27 cellular contexts compared by ENCODE assay signal in the genomic region with DNA sequence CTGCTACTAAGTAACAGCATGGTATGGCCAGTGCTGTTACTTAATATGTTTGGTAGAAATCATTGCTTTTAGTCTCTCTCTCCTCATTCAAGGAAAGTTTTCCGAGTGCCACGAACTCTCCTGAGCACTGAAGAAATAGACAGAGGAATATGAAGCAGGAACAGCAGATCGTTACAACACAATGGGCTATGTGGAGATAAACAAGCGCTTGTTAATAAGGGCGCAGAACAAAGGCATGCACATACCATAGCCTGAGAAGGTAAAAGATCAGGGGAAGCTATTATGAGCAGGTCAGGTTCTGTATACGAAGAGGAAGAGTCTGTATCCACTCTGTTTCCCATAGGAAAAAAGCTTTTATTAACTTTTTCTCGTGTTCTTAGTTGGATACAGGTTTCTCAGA.
DNase-seq lines count a peak whose midpoint lies in the region; ATAC-seq and TF ChIP-seq lines count a peak whose summit lies in the region.
"Had no signal": no experiment of that assay in that cellular context is flagged by ENCODE, and none has a peak within 500 bp of the region (broad histone marks: within the 10 kb centered on the region; RNA-seq: fewer than 3 reads in every experiment).

No MANE protein-coding gene starts in this region.

- H2BK5ac ChIP-seq in trophoblast cell (ENCODE audit: low read depth, low read length, poor library complexity) = no peak overlapping the region

- H3K4me1 ChIP-seq in trophoblast cell (ENCODE audit: control insufficient read depth in 1 of 2, insufficient read depth in 2 of 2, low read length in 2 of 2) = peaks cover 0 to 1% of the 10 kb centered on the region in 2 experiments
- H3K4me1 ChIP-seq in mucosa of descending colon (ENCODE audit: low read depth) = no peaks in the 10 kb centered on the region
- H3K4me1 ChIP-seq: A549, Caco-2 had no signal

- no peak overlapping the region for H4K12ac ChIP-seq in trophoblast cell (ENCODE audit: low read depth, low read length)

- no peak for TF ChIP-seq CTCF in mucosa of descending colon (IDR thresholded peaks at IDR 0.05)

- no peak overlapping the region for H3K4ac ChIP-seq in trophoblast cell (ENCODE audit: low read depth, low read length)

- no peaks in the 10 kb centered on the region for H3K9me3 ChIP-seq in trophoblast cell (ENCODE audit: insufficient read depth, low read depth, low read length)
- no peaks in the 10 kb centered on the region for H3K9me3 ChIP-seq in mucosa of descending colon
- H3K9me3 ChIP-seq: A549, BE2C, BLaER1, Caco-2 had no signal

- H2BK12ac ChIP-seq in trophoblast cell (ENCODE audit: low read length) = no peak overlapping the region

- no peak overlapping the region for H2AFZ ChIP-seq in trophoblast cell (ENCODE audit: insufficient read depth, low read length, poor library complexity)

- no peak overlapping the region for H3K27ac ChIP-seq in trophoblast cell (ENCODE audit: low read depth, low read length)
- H3K27ac ChIP-seq: 22Rv1; A549; BLaER1; BLaER1 treated with 17β-estradiol and CSF1 and Interleukin-3, amounts not matched to agents 10 nM and 100 nM; C4-2B had no signal

- no peaks in the 10 kb centered on the region for H3K27me3 ChIP-seq in trophoblast cell (ENCODE audit: insufficient read depth, low read length)
- H3K27me3 ChIP-seq: BE2C; BLaER1; BLaER1 treated with 17β-estradiol and CSF1 and Interleukin-3, amounts not matched to agents 10 nM and 100 nM had no signal

- DNase-seq in trophoblast cell (peak; percentile 63 to 86), mucosa of descending colon (no peak)
- DNase-seq: 8988T; ACHN; AML-193; BE2C; C1 segment of cervical spinal cord; Caco-2; Calu3; CD4-positive, alpha-beta memory T cell; CD4-positive, alpha-beta T cell; CD4-positive, CD25-positive, alpha-beta regulatory T cell; CD8-positive, alpha-beta memory T cell; CD8-positive, alpha-beta T cell; COR-L47; DMS 273 treated with DMSO at 0.1 percent for 48 hours; DMS153; DMS53; DMS79; DMS79 treated with DMSO at 0.1 percent for 48 hours; DND-41; EL had no signal

- no peak overlapping the region for H3K23ac ChIP-seq in trophoblast cell (ENCODE audit: low read length)

- H3K14ac ChIP-seq in trophoblast cell (ENCODE audit: low read length) = no peak overlapping the region

- H3K79me1 ChIP-seq in trophoblast cell (ENCODE audit: low read length) = no peaks in the 10 kb centered on the region

- no peak overlapping the region for H4K91ac ChIP-seq in trophoblast cell (ENCODE audit: low read depth, low read length)

- no CpG with 5 or more reads among the region's 7 CpGs for WGBS in trophoblast cell (ENCODE audit: extremely low coverage, insufficient coverage, insufficient read length)

- H3K9ac ChIP-seq in trophoblast cell (ENCODE audit: low read length) = no peak overlapping the region
- H3K9ac ChIP-seq: BLaER1; BLaER1 treated with 17β-estradiol and CSF1 and Interleukin-3, amounts not matched to agents 10 nM and 100 nM had no signal

- H2BK120ac ChIP-seq in trophoblast cell (ENCODE audit: insufficient read depth, low read length, poor library complexity) = no peak overlapping the region

- H3K4me3 ChIP-seq in trophoblast cell (ENCODE audit: low read depth, low read length) (no peak overlapping the region), mucosa of descending colon (no peak overlapping the region)
- H3K4me3 ChIP-seq: A549; BLaER1; BLaER1 treated with 17β-estradiol and CSF1 and Interleukin-3, amounts not matched to agents 10 nM and 100 nM had no signal

- H3K36me3 ChIP-seq in trophoblast cell (ENCODE audit: control insufficient read depth in 1 of 2, insufficient read depth in 2 of 2, low read length in 2 of 2) (no peaks in the 10 kb centered on the region), mucosa of descending colon (ENCODE audit: low read depth) (no peaks in the 10 kb centered on the region)
- H3K36me3 ChIP-seq: BE2C; BLaER1; BLaER1 treated with 17β-estradiol and CSF1 and Interleukin-3, amounts not matched to agents 10 nM and 100 nM had no signal

- H2AK5ac ChIP-seq in trophoblast cell (ENCODE audit: low read length) = no peak overlapping the region

- H4K8ac ChIP-seq in trophoblast cell (ENCODE audit: low read depth, low read length) = no peak overlapping the region

- intact Hi-C loops in mucosa of descending colon (cut with DNase I, micrococcal nuclease) = no loop called here

- ATAC-seq in mucosa of descending colon = no peak
- ATAC-seq: A549; CD8-positive, alpha-beta T cell had no signal

- no peaks in the 10 kb centered on the region for H3K79me2 ChIP-seq in trophoblast cell (ENCODE audit: control insufficient read depth, insufficient read depth, low read length, poor library complexity)

- H3K18ac ChIP-seq in trophoblast cell (ENCODE audit: low read length) = no peak overlapping the region

- no peak overlapping the region for H3K4me2 ChIP-seq in trophoblast cell (ENCODE audit: low read length)
- H3K4me2 ChIP-seq: A549; BLaER1; BLaER1 treated with 17β-estradiol and CSF1 and Interleukin-3, amounts not matched to agents 10 nM and 100 nM had no signal

Comparison
In these comparisons a context has a peak if more than half of its experiments do, and no peak if none do; other contexts are left out.
1. DNase-seq: peak in trophoblast cell (2 of 2); none in mucosa of descending colon (0 of 3).